ENCODE assay signal across 28 cellular contexts in the genomic region with DNA sequence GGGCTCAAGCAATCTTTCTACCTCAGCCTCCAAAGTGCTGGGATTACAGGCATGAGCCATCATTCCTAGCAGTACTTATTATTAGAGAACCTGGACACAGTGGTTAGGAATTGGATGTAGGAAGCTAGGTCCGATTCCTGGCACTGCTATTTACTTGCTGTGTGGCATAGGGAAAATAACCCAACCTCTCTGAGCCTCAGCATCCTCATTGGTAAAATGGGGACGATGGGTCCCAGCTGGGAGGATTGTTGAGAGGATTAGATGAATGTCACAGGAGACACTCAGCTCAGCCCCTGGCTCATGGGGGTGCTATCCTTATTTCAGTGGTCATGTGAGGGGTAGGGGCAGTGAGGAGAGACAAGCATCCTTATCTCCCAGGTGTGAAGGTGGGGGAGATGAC. TPM values are rescaled to one million over a fixed set of nuclear protein-coding genes. Genes with fewer than 3 reads are reported as not detected.
DNase-seq lines count a peak whose midpoint lies in the region; ATAC-seq, FAIRE-seq and TF ChIP-seq lines count a peak whose summit lies in the region.
"Had no signal": no experiment of that assay in that cellular context is flagged by ENCODE, and none has a peak within 500 bp of the region (broad histone marks: within the 10 kb centered on the region; RNA-seq: fewer than 3 reads in every experiment).

No MANE protein-coding gene starts in this region.

- no peak for TF ChIP-seq EP300 in HepG2 (IDR thresholded peaks at IDR 0.05; ENCODE audit: low read depth in 2 of 2, low read length in 2 of 2)
- TF ChIP-seq EP300 in HepG2 (CRISPR knock-in tag; IDR thresholded peaks at IDR 0.05; ENCODE audit: borderline replicate concordance), result no peak
- TF ChIP-seq EP300 in K562 (IDR thresholded peaks at IDR 0.05; ENCODE audit: low read length), result no peak

- H4K8ac ChIP-seq in IMR-90 (ENCODE audit: low read depth in 2 of 2, low read length in 2 of 2), result no peak overlapping the region

- ATAC-seq in HepG2, result no peak
- no peak for ATAC-seq in right lobe of liver
- ATAC-seq in IMR-90 (ENCODE audit: low read depth), result no peak
- ATAC-seq in K562, result no peak
- no peak for ATAC-seq in stimulated activated naive B cell treated with anti-CD40 and anti-IgM and Interleukin-4, amounts not matched to agents 10 μg/mL and 1 μg/mL and 100 μg/mL, for 72 hours (replicated peaks)
- no peak for ATAC-seq in activated T-cell treated with anti-CD3 and anti-CD28 coated beads, Interleukin-2, amount 50 U/mL, for 72 hours (replicated peaks in 1 of 2)
- ATAC-seq in HG02884 (IDR thresholded peaks at IDR 0.05; ENCODE audit: unreplicated experiment), result no peak
- ATAC-seq: GM12878 had no signal

- H3K36me3 ChIP-seq in HepG2 (replicated peaks in 1 of 2; ENCODE audit: control insufficient read depth in 1 of 2, insufficient read depth in 2 of 2, low read length in 2 of 2) (no peaks in the 10 kb centered on the region), right lobe of liver (no peaks in the 10 kb centered on the region), IMR-90 (ENCODE audit: control insufficient read depth, insufficient read depth, low read length) (no peaks in the 10 kb centered on the region), K562 (ENCODE audit: control insufficient read depth, insufficient read depth, low read length) (no peaks in the 10 kb centered on the region)
- H3K36me3 ChIP-seq: BE2C, BLaER1 had no signal

- DNase-seq in HepG2 (ENCODE audit: low spot score), result no peak
- no peak for DNase-seq in right lobe of liver
- DNase-seq in IMR-90, result no peak
- no peak for DNase-seq in K562 (ENCODE audit: extremely low read depth in 1 of 4, low spot score in 3 of 4)
- no peak for DNase-seq in stimulated activated naive B cell treated with anti-CD40 and anti-IgM and Interleukin-4, amounts not matched to agents 10 μg/mL and 1 μg/mL and 100 μg/mL, for 72 hours
- no peak for DNase-seq in activated T-cell treated with anti-CD3 and anti-CD28 coated beads, Interleukin-2, amount 50 U/mL, for 72 hours
- DNase-seq in T-helper 9 cell, result no peak
- DNase-seq: ACHN; BE2C; C1 segment of cervical spinal cord; CD4-positive, alpha-beta memory T cell; CD4-positive, CD25-positive, alpha-beta regulatory T cell; CD8-positive, alpha-beta memory T cell; COR-L47; DMS 273 treated with DMSO at 0.1 percent for 48 hours; DMS153; DMS53; DMS79; DND-41; EL; GDM1 had no signal

- no peak overlapping the region for H2AFZ ChIP-seq in HepG2 (ENCODE audit: low read length)
- H2AFZ ChIP-seq in IMR-90 (replicated peaks; ENCODE audit: low read length, poor library complexity), result peak overlapping the region; percentile 11
- no peak overlapping the region for H2AFZ ChIP-seq in K562 (ENCODE audit: low read depth, low read length)

- no peaks in the 10 kb centered on the region for H3K9me1 ChIP-seq in IMR-90 (ENCODE audit: insufficient read depth, low read length)
- H3K9me1 ChIP-seq in K562 (ENCODE audit: control insufficient read depth, insufficient read depth, low read length), result no peaks in the 10 kb centered on the region

- no peak overlapping the region for H2AK5ac ChIP-seq in IMR-90 (ENCODE audit: low read depth, low read length)

- in situ Hi-C loops in HepG2 (cut with HindIII; ENCODE audit: extremely low pct_ligation_motif_present, low pct_unique_long_range_greater_than_20kb), result no loop called here
- in situ Hi-C loops in IMR-90 (cut with MboI; ENCODE audit: low sequenced_read_pairs), result no loop called here
- in situ Hi-C loops in K562 (cut with MboI), result no loop called here

- H2BK15ac ChIP-seq in IMR-90 (ENCODE audit: low read depth, low read length), result no peak overlapping the region

- H3K23ac ChIP-seq in IMR-90 (ENCODE audit: low read depth, low read length), result no peak overlapping the region

- H3K4me2 ChIP-seq in HepG2 (ENCODE audit: low read depth, low read length) (no peak overlapping the region), IMR-90 (ENCODE audit: low read depth, low read length) (no peak overlapping the region), K562 (ENCODE audit: insufficient read depth, low read length) (no peak overlapping the region)
- H3K4me2 ChIP-seq: BLaER1 had no signal

- no peak overlapping the region for H2AK9ac ChIP-seq in IMR-90 (replicated peaks; ENCODE audit: low read depth, low read length, poor library complexity)

- no peak overlapping the region for H3K18ac ChIP-seq in IMR-90 (ENCODE audit: low read depth, low read length)

- FAIRE-seq in HepG2 (lab: Jason Lieb, UNC), result no peak
- no peak for FAIRE-seq in K562 (lab: Jason Lieb, UNC)
- FAIRE-seq: GM12878, GM12892, GM18507 had no signal

- H3K56ac ChIP-seq in IMR-90 (ENCODE audit: extremely low read depth, insufficient read depth, low read length), result no peak overlapping the region

- H3K27ac ChIP-seq in HepG2 (ENCODE audit: extremely low read length, insufficient read depth, low read length), result no peak overlapping the region
- H3K27ac ChIP-seq in right lobe of liver, result no peak overlapping the region
- H3K27ac ChIP-seq in IMR-90 (ENCODE audit: insufficient read depth, low read length), result no peak overlapping the region
- no peak overlapping the region for H3K27ac ChIP-seq in K562 (ENCODE audit: extremely low read depth, low read depth, low read length)
- H3K27ac ChIP-seq: 22Rv1, BLaER1 had no signal

- no peaks in the 10 kb centered on the region for H3K36me3 Mint-ChIP-seq in stimulated activated naive B cell treated with anti-CD40 and anti-IgM and Interleukin-4, amounts not matched to agents 10 μg/mL and 1 μg/mL and 100 μg/mL, for 72 hours
- H3K36me3 Mint-ChIP-seq in activated T-cell treated with anti-CD3 and anti-CD28 coated beads, Interleukin-2, amount 50 U/mL, for 72 hours (ENCODE audit: insufficient read depth in 2 of 2), result no peaks in the 10 kb centered on the region
- H3K36me3 Mint-ChIP-seq: CD14-positive monocyte; CD4-positive, alpha-beta memory T cell; CD4-positive, CD25-positive, alpha-beta regulatory T cell; CD8-positive, alpha-beta memory T cell had no signal

- BruUV-seq in HepG2 (replicated peaks; lab: Mats Ljungman, UMichigan), result no TSS peak
- BruUV-seq in IMR-90 (replicated peaks; lab: Mats Ljungman, UMichigan), result no TSS peak
- no TSS peak for BruUV-seq in K562 (replicated peaks; lab: Mats Ljungman, UMichigan)

- intact Hi-C loops in HepG2 (cut with micrococcal nuclease; ENCODE audit: unreplicated experiment), result no loop called here
- intact Hi-C loops in right lobe of liver (cut with DNase I), result no loop called here
- intact Hi-C loops in IMR-90 (cut with micrococcal nuclease), result no loop called here
- intact Hi-C loops in K562 (cut with micrococcal nuclease), result no loop called here

- no peak overlapping the region for H4K5ac ChIP-seq in IMR-90 (ENCODE audit: low read depth, low read length)

- H3K27me3 Mint-ChIP-seq in stimulated activated naive B cell treated with anti-CD40 and anti-IgM and Interleukin-4, amounts not matched to agents 10 μg/mL and 1 μg/mL and 100 μg/mL, for 72 hours, result peaks cover 13 to 51% of the 10 kb centered on the region in 2 donors
- H3K27me3 Mint-ChIP-seq in activated T-cell treated with anti-CD3 and anti-CD28 coated beads, Interleukin-2, amount 50 U/mL, for 72 hours (ENCODE audit: low read depth), result peaks cover 5% of the 10 kb centered on the region
- H3K27me3 Mint-ChIP-seq: CD4-positive, CD25-positive, alpha-beta regulatory T cell had no signal

- no peak overlapping the region for H3K4me3 Mint-ChIP-seq in stimulated activated naive B cell treated with anti-CD40 and anti-IgM and Interleukin-4, amounts not matched to agents 10 μg/mL and 1 μg/mL and 100 μg/mL, for 72 hours
- no peak overlapping the region for H3K4me3 Mint-ChIP-seq in activated T-cell treated with anti-CD3 and anti-CD28 coated beads, Interleukin-2, amount 50 U/mL, for 72 hours
- H3K4me3 Mint-ChIP-seq: CD14-positive monocyte; CD4-positive, alpha-beta memory T cell; CD4-positive, CD25-positive, alpha-beta regulatory T cell had no signal

- H3K4me3 ChIP-seq in HepG2 (replicated peaks in 1 of 3; ENCODE audit: insufficient read depth in 1 of 3, low read depth in 2 of 3, low read length in 3 of 3) (no peak overlapping the region), right lobe of liver (no peak overlapping the region), IMR-90 (ENCODE audit: insufficient read depth, low read depth, low read length) (no peak overlapping the region), K562 (no peak overlapping the region)
- H3K4me3 ChIP-seq: BLaER1, GM12878 had no signal

- TF ChIP-seq CTCF in HepG2 (CRISPR knock-in tag; IDR thresholded peaks at IDR 0.05), result no peak
- TF ChIP-seq CTCF in right lobe of liver (IDR thresholded peaks at IDR 0.05), result no peak
- TF ChIP-seq CTCF in IMR-90 (conservative IDR thresholded peaks at IDR 0.05; ENCODE audit: low read depth, low read length), result no peak
- TF ChIP-seq CTCF in K562 (IDR thresholded peaks at IDR 0.05 in 2 of 3, conservative IDR thresholded peaks at IDR 0.05 in 1 of 3; ENCODE audit: insufficient read depth in 2 of 3, low read depth in 1 of 3, low read length in 3 of 3), result no peak

- H2BK5ac ChIP-seq in IMR-90 (ENCODE audit: low read depth, low read length, poor library complexity, severe bottlenecking), result no peak overlapping the region

- H2BK120ac ChIP-seq in IMR-90 (ENCODE audit: low read depth, low read length), result no peak overlapping the region

- no peak overlapping the region for H3K9ac ChIP-seq in HepG2 (ENCODE audit: insufficient read depth, low read depth, low read length)
- H3K9ac ChIP-seq in IMR-90 (ENCODE audit: low read depth, low read length), result no peak overlapping the region
- H3K9ac ChIP-seq in K562 (ENCODE audit: insufficient read depth in 1 of 2, low read depth in 2 of 2, low read length in 2 of 2), result no peak overlapping the region
- H3K9ac ChIP-seq: BLaER1 had no signal

- peaks cover 6 to 34% of the 10 kb centered on the region in 2 experiments; a peak in 4 of 5 replicates for H3K27me3 ChIP-seq in HepG2 (ENCODE audit: control insufficient read depth in 1 of 2, insufficient read depth in 2 of 2, low read length in 2 of 2)
- no peaks in the 10 kb centered on the region for H3K27me3 ChIP-seq in right lobe of liver
- peaks cover 14% of the 10 kb centered on the region; the same call in 1 of the 2 replicates for H3K27me3 ChIP-seq in IMR-90 (ENCODE audit: control insufficient read depth, insufficient read depth, low read length)
- H3K27me3 ChIP-seq in K562 (ENCODE audit: control insufficient read depth in 2 of 2, insufficient read depth in 2 of 2, low read length in 2 of 2), result peaks cover 0 to 42% of the 10 kb centered on the region in 2 experiments; a peak in 3 of 5 replicates
- H3K27me3 ChIP-seq: BE2C, BLaER1 had no signal

- H3K79me1 ChIP-seq in IMR-90 (ENCODE audit: low read depth in 1 of 2, low read length in 2 of 2), result no peaks in the 10 kb centered on the region

- H3K9me3 ChIP-seq in HepG2 (ENCODE audit: low read length) (no peaks in the 10 kb centered on the region), right lobe of liver (no peaks in the 10 kb centered on the region), IMR-90 (ENCODE audit: control insufficient read depth, insufficient read depth, low read length) (no peaks in the 10 kb centered on the region), K562 (replicated peaks; ENCODE audit: control insufficient read depth, insufficient read depth, low read depth, low read length) (no peaks in the 10 kb centered on the region)
- H3K9me3 ChIP-seq: BE2C, BLaER1 had no signal

- H4K20me1 ChIP-seq in HepG2 (ENCODE audit: insufficient read depth, low read length), result no peaks in the 10 kb centered on the region
- no peaks in the 10 kb centered on the region for H4K20me1 ChIP-seq in IMR-90 (ENCODE audit: insufficient read depth, low read length)
- H4K20me1 ChIP-seq in K562 (replicated peaks; ENCODE audit: control insufficient read depth, insufficient read depth, low read length), result no peaks in the 10 kb centered on the region
- H4K20me1 ChIP-seq: BLaER1 had no signal

- H3K9me3 Mint-ChIP-seq in stimulated activated naive B cell treated with anti-CD40 and anti-IgM and Interleukin-4, amounts not matched to agents 10 μg/mL and 1 μg/mL and 100 μg/mL, for 72 hours, result no peaks in the 10 kb centered on the region
- no peaks in the 10 kb centered on the region for H3K9me3 Mint-ChIP-seq in activated T-cell treated with anti-CD3 and anti-CD28 coated beads, Interleukin-2, amount 50 U/mL, for 72 hours
- H3K9me3 Mint-ChIP-seq: CD14-positive monocyte; CD4-positive, alpha-beta memory T cell; CD4-positive, CD25-positive, alpha-beta regulatory T cell; CD8-positive, alpha-beta memory T cell had no signal

- peak overlapping the region; percentile 31 for H3K27ac Mint-ChIP-seq in stimulated activated naive B cell treated with anti-CD40 and anti-IgM and Interleukin-4, amounts not matched to agents 10 μg/mL and 1 μg/mL and 100 μg/mL, for 72 hours
- no peak overlapping the region for H3K27ac Mint-ChIP-seq in activated T-cell treated with anti-CD3 and anti-CD28 coated beads, Interleukin-2, amount 50 U/mL, for 72 hours
- H3K27ac Mint-ChIP-seq: CD4-positive, CD25-positive, alpha-beta regulatory T cell; CD8-positive, alpha-beta memory T cell had no signal

- WGBS in HepG2 (ENCODE audit: low lambda C conversion rate), result 0% methylated on average over 2 of the region's 2 CpGs
- 40% methylated on average over 1 of the region's 2 CpGs for WGBS in right lobe of liver (ENCODE audit: insufficient coverage, low coverage, low lambda C conversion rate, missing lambda C conversion rate)
- no CpG with 5 or more reads among the region's 2 CpGs for WGBS in IMR-90 (ENCODE audit: extremely low coverage in 2 of 2, insufficient read length in 1 of 2), 2 experiments
- 0% methylated on average over 2 of the region's 2 CpGs for WGBS in K562 (ENCODE audit: insufficient coverage, low coverage, missing lambda C conversion rate)

- no peak overlapping the region for H3K4ac ChIP-seq in IMR-90 (ENCODE audit: low read depth, low read length)

- H3K14ac ChIP-seq in IMR-90 (replicated peaks; ENCODE audit: low read depth, low read length), result no peak overlapping the region

- CTCF ChIA-PET in HepG2 (lab: Yijun Ruan, JAX; ENCODE audit: low intra/inter-chr PET ratio, low total read pairs) (no interaction called here), IMR-90 (lab: Yijun Ruan, JAX) (interaction anchor here (1.2 kb wide), 1 partner anchor 9 kb away, joined by 3 read pairs; no protein-coding TSS in a partner anchor), K562 (lab: Yijun Ruan, JAX; ENCODE audit: low intra/inter-chr PET ratio) (no interaction called here)

- TF ChIP-seq RAD21 in HepG2 (CRISPR knock-in tag; IDR thresholded peaks at IDR 0.05), result no peak
- TF ChIP-seq RAD21 in IMR-90 (IDR thresholded peaks at IDR 0.05; ENCODE audit: low read length), result no peak
- no peak for TF ChIP-seq RAD21 in K562 (CRISPR knock-in tag; conservative IDR thresholded peaks at IDR 0.05 in 1 of 2, IDR thresholded peaks at IDR 0.05 in 1 of 2)

- dilution Hi-C loops in IMR-90 (cut with HindIII; ENCODE audit: low sequenced_read_pairs, unreplicated experiment), result no loop called here

- no peaks in the 10 kb centered on the region for H3K4me1 Mint-ChIP-seq in stimulated activated naive B cell treated with anti-CD40 and anti-IgM and Interleukin-4, amounts not matched to agents 10 μg/mL and 1 μg/mL and 100 μg/mL, for 72 hours
- no peaks in the 10 kb centered on the region for H3K4me1 Mint-ChIP-seq in activated T-cell treated with anti-CD3 and anti-CD28 coated beads, Interleukin-2, amount 50 U/mL, for 72 hours (ENCODE audit: low read depth)
- H3K4me1 Mint-ChIP-seq: CD14-positive monocyte; CD4-positive, alpha-beta memory T cell; CD4-positive, CD25-positive, alpha-beta regulatory T cell; CD8-positive, alpha-beta memory T cell had no signal

- H4K91ac ChIP-seq in IMR-90 (ENCODE audit: insufficient read depth, low read depth, low read length), result no peak overlapping the region

- no peak for TF ChIP-seq POLR2A in HepG2 (IDR thresholded peaks at IDR 0.05; ENCODE audit: insufficient read depth in 1 of 2, low read depth in 2 of 2, low read length in 2 of 2)
- TF ChIP-seq POLR2A in right lobe of liver (IDR thresholded peaks at IDR 0.05), result no peak
- TF ChIP-seq POLR2A in IMR-90 (IDR thresholded peaks at IDR 0.05; ENCODE audit: low read depth, low read length), result no peak
- TF ChIP-seq POLR2A in K562 (conservative IDR thresholded peaks at IDR 0.05), result no peak

- peaks cover 11% of the 10 kb centered on the region for H3K4me1 ChIP-seq in HepG2 (ENCODE audit: insufficient read depth, low read length)
- peaks cover 0 to 9% (median 0%) of the 10 kb centered on the region in 4 donors for H3K4me1 ChIP-seq in right lobe of liver
- H3K4me1 ChIP-seq in IMR-90 (ENCODE audit: control insufficient read depth, insufficient read depth, low read length), result no peaks in the 10 kb centered on the region
- no peaks in the 10 kb centered on the region for H3K4me1 ChIP-seq in K562 (replicated peaks in 1 of 2; ENCODE audit: control insufficient read depth in 2 of 2, insufficient read depth in 2 of 2, low read length in 2 of 2)
- H3K4me1 ChIP-seq: BE2C, BLaER1 had no signal

- no peaks in the 10 kb centered on the region for H3K79me2 ChIP-seq in HepG2 (ENCODE audit: insufficient read depth, low read length)
- H3K79me2 ChIP-seq in K562 (ENCODE audit: control insufficient read depth, insufficient read depth, low read length), result no peaks in the 10 kb centered on the region

- POLR2A ChIA-PET in HepG2 (lab: Yijun Ruan, JAX), result no interaction called here
- POLR2A ChIA-PET in IMR-90 (lab: Charles Lee; ENCODE audit: unreplicated experiment), result no interaction called here
- POLR2A ChIA-PET in K562 (lab: Yijun Ruan, JAX), result interaction anchor here (0.7 kb wide), 1 partner anchor 9 kb away, joined by 3 read pairs; no protein-coding TSS in a partner anchor

- H2BK20ac ChIP-seq in IMR-90 (ENCODE audit: low read depth, low read length), result no peak overlapping the region

RNA-seq across cellular contexts. Expression of a gene that starts 6.8 kb away (rescaled TPM):
- 75.1 and 81.0 TPM in 2 replicates for total RNA-seq in HepG2 (2016; rRNA removed; fragmentation: Illumina TruSeq; extraction: Trizol)
- 12.2 and 14.5 TPM in 2 replicates for total RNA-seq in HepG2 (2016; cell fraction: cytosol; rRNA removed; fragmentation: Illumina TruSeq; extraction: Trizol; ENCODE audit: low read depth)
- total RNA-seq in HepG2 (2016; cell fraction: insoluble cytoplasmic fraction; rRNA removed; fragmentation: Illumina TruSeq; extraction: Trizol), result 76.9 and 79.4 TPM in 2 replicates
- 29.4 and 31.9 TPM in 2 replicates for total RNA-seq in HepG2 (2016; cell fraction: membrane; rRNA removed; fragmentation: Illumina TruSeq; extraction: Trizol)
- total RNA-seq in HepG2 (2016; cell fraction: nucleus; rRNA removed; fragmentation: Illumina TruSeq; extraction: Trizol), result 35.5 and 39.2 TPM in 2 replicates
- 60.7 and 63.7 TPM in 2 replicates for polyA plus RNA-seq in HepG2 (2011; rRNA removed)
- 56.0 and 100 TPM in 2 replicates for polyA plus RNA-seq in HepG2 (2011; cell fraction: cytosol; rRNA removed)
- polyA plus RNA-seq in HepG2 (2011; cell fraction: nucleus; rRNA removed), result 50.1 and 50.6 TPM in 2 replicates
- 45.4 and 52.9 TPM in 2 replicates for polyA plus RNA-seq in HepG2 (2012)
- 14.1 and 18.0 TPM in 2 replicates for polyA plus RNA-seq in HepG2 (2016; cell fraction: cytosol; fragmentation: Illumina TruSeq; extraction: Trizol; ENCODE audit: low read depth)
- 103 and 110 TPM in 2 replicates for polyA plus RNA-seq in HepG2 (2016; cell fraction: insoluble cytoplasmic fraction; fragmentation: Illumina TruSeq; extraction: Trizol; ENCODE audit: low read depth)
- 30.2 and 30.4 TPM in 2 replicates for polyA plus RNA-seq in HepG2 (2016; cell fraction: membrane; fragmentation: Illumina TruSeq; extraction: Trizol; ENCODE audit: low read depth)
- polyA plus RNA-seq in HepG2 (2016; cell fraction: nucleus; fragmentation: Illumina TruSeq; extraction: Trizol; ENCODE audit: insufficient read depth, low read depth), result 79.7 and 88.3 TPM in 2 replicates
- polyA minus RNA-seq in HepG2 (2011; rRNA and poly(A)+ RNA removed; ENCODE audit: low replicate concordance), result 62.3 and 119 TPM in 2 replicates
- polyA minus RNA-seq in HepG2 (2011; cell fraction: cytosol; rRNA and poly(A)+ RNA removed), result 32.5 and 35.0 TPM in 2 replicates
- polyA minus RNA-seq in HepG2 (2011; cell fraction: nucleus; rRNA and poly(A)+ RNA removed), result 14.2 and 19.1 TPM in 2 replicates
- 100 to 1,000 TPM; 121 to 261 (median 167) TPM for total RNA-seq in right lobe of liver
- 36.7 and 41.1 TPM in 2 replicates for total RNA-seq in IMR-90 (2012; rRNA removed)
- 88.4 and 94.4 TPM in 2 replicates for polyA plus RNA-seq in IMR-90 (2012; rRNA removed)
- polyA plus RNA-seq in IMR-90 (2012; cell fraction: cytosol; rRNA removed), result 129 and 204 TPM in 2 replicates
- polyA plus RNA-seq in IMR-90 (2012; cell fraction: nucleus; rRNA removed; ENCODE audit: low replicate concordance), result 37.0 and 72.0 TPM in 2 replicates
- total RNA-seq in K562 (2011; cell fraction: chromatin; rRNA removed; ENCODE audit: low replicate concordance), result 9.8 and 14.8 TPM in 2 replicates
- 9.5 and 12.1 TPM in 2 replicates for total RNA-seq in K562 (2011; cell fraction: nucleolus; rRNA removed)
- 7.6 and 9.6 TPM in 2 replicates for total RNA-seq in K562 (2011; cell fraction: nucleoplasm; rRNA removed)
- 14.8 and 16.0 TPM in 2 replicates for total RNA-seq in K562 (2014; rRNA removed)
- 12.4 and 12.8 TPM in 2 replicates for total RNA-seq in K562 (2014; rRNA removed; fragmentation: Illumina TruSeq; extraction: Trizol)
- total RNA-seq in K562 (2015; rRNA removed; fragmentation: Illumina TruSeq; extraction: Trizol), result 14.4 and 14.6 TPM in 2 replicates
- 18.3 and 19.2 TPM in 2 replicates for total RNA-seq in K562 (2021)
- polyA plus RNA-seq in K562 (2011; rRNA removed), result 13.8 and 18.9 TPM in 2 replicates
- 18.5 and 48.9 TPM in 2 replicates for polyA plus RNA-seq in K562 (2011; cell fraction: cytosol; rRNA removed)
- polyA plus RNA-seq in K562 (2011; cell fraction: nucleus; rRNA removed), result 8.5 and 13.7 TPM in 2 replicates
- 20.5 and 25.4 TPM in 2 replicates for polyA plus RNA-seq in K562 (2012)
- 12.8 and 18.0 TPM in 2 replicates for polyA plus RNA-seq in K562 (2014; fragmentation: Illumina TruSeq; extraction: Trizol)
- 1 to 10 TPM; 1.3 to 3.0 TPM for polyA plus RNA-seq in K562 (2014; fragmentation: Nextera tagmentation; extraction: Ambion mirVana)
- 18.6 and 23.2 TPM in 2 replicates for polyA plus RNA-seq in K562 (2014; rRNA removed)
- polyA minus RNA-seq in K562 (2011; rRNA and poly(A)+ RNA removed), result 8.9 and 13.7 TPM in 2 replicates
- 9.4 and 10.6 TPM in 2 replicates for polyA minus RNA-seq in K562 (2011; cell fraction: cytosol; rRNA and poly(A)+ RNA removed)
- 5.8 and 6.3 TPM in 2 replicates for polyA minus RNA-seq in K562 (2011; cell fraction: nucleus; rRNA and poly(A)+ RNA removed)
- 10 to 100 TPM; 19.8 to 21.1 TPM for total RNA-seq in activated T-cell treated with anti-CD3 and anti-CD28 coated beads, Interleukin-2, amount 50 U/mL, for 72 hours
